9 cellular contexts compared by ENCODE assay signal in the genomic region with DNA sequence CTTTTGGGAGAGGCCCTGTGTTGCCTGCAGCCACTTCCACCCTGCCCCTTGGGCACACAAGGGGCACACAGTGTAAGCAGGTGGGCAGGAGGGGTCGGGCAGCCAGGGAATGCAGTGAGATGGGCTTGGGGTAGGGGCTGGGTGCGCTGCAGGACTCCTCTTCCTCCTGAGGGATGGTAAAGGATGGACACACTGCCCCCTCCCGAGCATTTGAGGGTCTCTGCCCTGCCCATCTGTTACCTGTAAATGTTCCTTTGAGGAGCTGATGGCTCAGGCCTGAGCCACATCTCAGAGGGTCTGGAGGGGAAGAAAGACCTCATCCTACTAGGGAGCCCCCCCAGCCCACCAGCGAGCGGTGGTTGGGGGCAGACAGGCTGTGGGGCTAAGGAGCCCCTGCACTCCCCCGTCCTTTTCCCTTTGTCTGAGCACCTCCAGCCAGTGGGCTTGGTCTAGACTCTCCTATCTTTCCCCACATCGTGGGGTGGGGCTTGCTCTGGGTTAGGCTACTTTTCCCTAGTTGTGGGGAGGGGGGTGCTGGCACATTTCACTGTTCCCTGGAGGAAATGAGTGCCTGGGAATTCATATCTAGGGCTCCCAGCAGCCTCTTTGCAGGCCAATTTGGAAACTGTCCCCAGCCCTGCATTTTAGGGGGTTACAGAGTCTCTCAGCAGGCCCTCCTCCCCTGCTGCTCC. TPM values are rescaled to one million over a fixed set of nuclear protein-coding genes. Genes with fewer than 3 reads are reported as not detected.
A peak's percentile ranks its signal among the peaks of the same experiment; 100 is the strongest.
DNase-seq lines count a peak whose midpoint lies in the region; ATAC-seq and TF ChIP-seq lines count a peak whose summit lies in the region.
"Had no signal": no experiment of that assay in that cellular context is flagged by ENCODE, and none has a peak within 500 bp of the region (broad histone marks: within the 10 kb centered on the region; RNA-seq: fewer than 3 reads in every experiment).

No MANE protein-coding gene starts in this region.

- peaks cover 9% of the 10 kb centered on the region for H3K36me3 Mint-ChIP-seq in activated CD4-positive, alpha-beta T cell treated with anti-CD3 and anti-CD28 coated beads for 36 hours (ENCODE audit: low read depth)
- peaks cover 39% of the 10 kb centered on the region for H3K36me3 Mint-ChIP-seq in activated B cell treated with CpG ODN at 0.5 μM for 24 hours (ENCODE audit: low read depth)
- H3K36me3 Mint-ChIP-seq in immature natural killer cell, result peaks cover 4 to 14% (median 5%) of the 10 kb centered on the region in 3 donors

- WGBS in suprapubic skin, result 54% methylated on average over 7 of the region's 7 CpGs

- no peaks in the 10 kb centered on the region for H3K27me3 ChIP-seq in suprapubic skin

- TF ChIP-seq EP300 in suprapubic skin (IDR thresholded peaks at IDR 0.05), result no peak

- H3K9me3 ChIP-seq in suprapubic skin, result no peaks in the 10 kb centered on the region

- TF ChIP-seq POLR2A in suprapubic skin (IDR thresholded peaks at IDR 0.05), result no peak

- H3K4me1 Mint-ChIP-seq in activated CD4-positive, alpha-beta T cell treated with anti-CD3 and anti-CD28 coated beads for 36 hours, result peaks cover 16% of the 10 kb centered on the region
- H3K4me1 Mint-ChIP-seq in activated B cell treated with CpG ODN at 0.5 μM for 24 hours (peaks cover 40% of the 10 kb centered on the region), immature natural killer cell (peaks cover 27 to 29% of the 10 kb centered on the region in 2 donors)

- peak overlapping the region; percentile 84 for H3K27ac Mint-ChIP-seq in activated CD4-positive, alpha-beta T cell treated with anti-CD3 and anti-CD28 coated beads for 36 hours
- H3K27ac Mint-ChIP-seq in activated B cell treated with CpG ODN at 0.5 μM for 24 hours (peak overlapping the region; percentile 80), immature natural killer cell (peak overlapping the region; percentile 86 to 94 (median 91))

- intact Hi-C loops in activated CD4-positive, alpha-beta T cell treated with anti-CD3 and anti-CD28 coated beads for 36 hours (cut with DNase I, micrococcal nuclease), result loop anchor here in 1 of 2 experiments (5.0 kb wide), 1 partner anchor 1012 kb away; the partner anchor contains the start of gene BRSK2
- intact Hi-C loops in activated B cell treated with CpG ODN at 0.5 μM for 24 hours (cut with micrococcal nuclease), result no loop called here

- H3K27me3 Mint-ChIP-seq in activated CD4-positive, alpha-beta T cell treated with anti-CD3 and anti-CD28 coated beads for 36 hours, result no peaks in the 10 kb centered on the region
- H3K27me3 Mint-ChIP-seq in activated B cell treated with CpG ODN at 0.5 μM for 24 hours, result no peaks in the 10 kb centered on the region
- H3K27me3 Mint-ChIP-seq in immature natural killer cell (ENCODE audit: low read depth in 3 of 3), result peaks cover 6 to 13% (median 8%) of the 10 kb centered on the region in 3 donors

- H3K27ac ChIP-seq in suprapubic skin, result peak overlapping the region; percentile 93

- H3K4me3 ChIP-seq in suprapubic skin, result peak overlapping the region; percentile 91

- H3K9me3 Mint-ChIP-seq in activated CD4-positive, alpha-beta T cell treated with anti-CD3 and anti-CD28 coated beads for 36 hours (ENCODE audit: low read depth), result no peaks in the 10 kb centered on the region
- no peaks in the 10 kb centered on the region for H3K9me3 Mint-ChIP-seq in activated B cell treated with CpG ODN at 0.5 μM for 24 hours
- no peaks in the 10 kb centered on the region for H3K9me3 Mint-ChIP-seq in immature natural killer cell

- peaks cover 59% of the 10 kb centered on the region for H3K36me3 ChIP-seq in suprapubic skin

- no peak for DNase-seq in activated CD4-positive, alpha-beta T cell treated with anti-CD3 and anti-CD28 coated beads for 36 hours
- no peak for DNase-seq in activated CD4-positive, alpha-beta T cell treated with anti-CD3 and anti-CD28 coated beads, Interleukin-2, amount 50 U/mL, for 1 hour
- DNase-seq in activated B cell treated with CpG ODN at 0.5 μM for 24 hours (no peak), immature natural killer cell (no peak), suprapubic skin (ENCODE audit: low spot score in 2 of 2) (no peak), HCEC 1CT (no peak)

- CTCF ChIA-PET in activated CD4-positive, alpha-beta T cell treated with anti-CD3 and anti-CD28 coated beads for 36 hours (lab: Charles Lee), result interaction anchor here (1.0 kb wide), 1 partner anchor 21 kb away, joined by 3 read pairs; no protein-coding TSS in a partner anchor
- CTCF ChIA-PET in activated B cell treated with CpG ODN at 0.5 μM for 24 hours (lab: Charles Lee), result interaction anchor here (1.4 to 3.1 kb wide), 3 partner anchors 22 to 201 kb away, joined by 3 to 30 read pairs (median 15); no protein-coding TSS in a partner anchor

- POLR2A ChIA-PET in activated CD4-positive, alpha-beta T cell treated with anti-CD3 and anti-CD28 coated beads for 36 hours (lab: Charles Lee), result no interaction called here
- POLR2A ChIA-PET in activated B cell treated with CpG ODN at 0.5 μM for 24 hours (lab: Charles Lee), result interaction anchor here (0.6 to 5.4 kb wide), 3 partner anchors 15 to 94 kb away, joined by 3 to 91 read pairs (median 23); no protein-coding TSS in a partner anchor

- H3K4me3 Mint-ChIP-seq in activated CD4-positive, alpha-beta T cell treated with anti-CD3 and anti-CD28 coated beads for 36 hours, result peak overlapping the region; percentile 87
- peak overlapping the region; percentile 88 for H3K4me3 Mint-ChIP-seq in activated B cell treated with CpG ODN at 0.5 μM for 24 hours
- peak overlapping the region; percentile 45 to 93 (median 92) for H3K4me3 Mint-ChIP-seq in immature natural killer cell

- peaks cover 30% of the 10 kb centered on the region for H3K4me1 ChIP-seq in suprapubic skin

- ATAC-seq in activated CD4-positive, alpha-beta T cell treated with anti-CD3 and anti-CD28 coated beads for 36 hours, result no peak
- ATAC-seq in activated B cell treated with CpG ODN at 0.5 μM for 24 hours (ENCODE audit: low read depth), result no peak
- no peak for ATAC-seq in GM21515 (IDR thresholded peaks at IDR 0.05; ENCODE audit: unreplicated experiment)
- no peak for ATAC-seq in HG02678 (IDR thresholded peaks at IDR 0.05; ENCODE audit: unreplicated experiment)

- TF ChIP-seq CTCF in activated B cell treated with CpG ODN at 0.5 μM for 24 hours (IDR thresholded peaks at IDR 0.05) (no peak), suprapubic skin (IDR thresholded peaks at IDR 0.05) (no peak)

RNA-seq across cellular contexts. Expression of gene TSSC4, which starts 1.7 kb away (rescaled TPM):
- total RNA-seq in activated CD4-positive, alpha-beta T cell treated with anti-CD3 and anti-CD28 coated beads for 36 hours, result 10 to 100 TPM; 19.8 to 38.4 TPM
- 59.4 and 59.7 TPM in 2 replicates for total RNA-seq in activated B cell treated with CpG ODN at 0.5 μM for 24 hours
- 100 to 1,000 TPM in 2 of 3 donors, 10 to 100 TPM in 1; 87.7 to 111 (median 108) TPM for polyA plus RNA-seq in immature natural killer cell
- 10 to 100 TPM; 25.7 to 60.9 (median 51.4) TPM for total RNA-seq in suprapubic skin

RNA-seq across cellular contexts. Expression of gene CD81, which starts 21.7 kb away (rescaled TPM):
- 100 to 1,000 TPM; 118 to 145 TPM for total RNA-seq in activated CD4-positive, alpha-beta T cell treated with anti-CD3 and anti-CD28 coated beads for 36 hours
- total RNA-seq in activated B cell treated with CpG ODN at 0.5 μM for 24 hours (130 and 132 TPM in 2 replicates), suprapubic skin (100 to 1,000 TPM; 234 to 340 (median 277) TPM)
- 10 to 100 TPM; 33.1 to 56.9 (median 49.7) TPM for polyA plus RNA-seq in immature natural killer cell

RNA-seq across cellular contexts. Expression of gene TRPM5, which starts 45.5 kb away (rescaled TPM):
- total RNA-seq in activated CD4-positive, alpha-beta T cell treated with anti-CD3 and anti-CD28 coated beads for 36 hours, result under 1 TPM in 1 of 2 experiments, not detected in 1; 0.05 TPM
- total RNA-seq in activated B cell treated with CpG ODN at 0.5 μM for 24 hours, result not detected in 2 replicates
- polyA plus RNA-seq in immature natural killer cell, result not detected
- total RNA-seq in suprapubic skin, result under 1 TPM in 1 of 4 donors, not detected in 3; 0.29 TPM

RNA-seq across cellular contexts. Expression of gene KCNQ1, which starts 46.0 kb away (rescaled TPM):
- total RNA-seq in activated CD4-positive, alpha-beta T cell treated with anti-CD3 and anti-CD28 coated beads for 36 hours, result 10 to 100 TPM in 1 of 2 experiments, 1 to 10 TPM in 1; 9.1 to 10.9 TPM
- 6.5 and 8.6 TPM in 2 replicates for total RNA-seq in activated B cell treated with CpG ODN at 0.5 μM for 24 hours
- polyA plus RNA-seq in immature natural killer cell, result 1 to 10 TPM in 1 of 3 donors, under 1 TPM in 2; 0.13 to 1.1 (median 0.73) TPM
- 1 to 10 TPM in 2 of 4 donors, under 1 TPM in 2; 0.89 to 2.2 (median 1.3) TPM for total RNA-seq in suprapubic skin
- total RNA-seq: HT1080 had no signal
